In the genomic region with DNA sequence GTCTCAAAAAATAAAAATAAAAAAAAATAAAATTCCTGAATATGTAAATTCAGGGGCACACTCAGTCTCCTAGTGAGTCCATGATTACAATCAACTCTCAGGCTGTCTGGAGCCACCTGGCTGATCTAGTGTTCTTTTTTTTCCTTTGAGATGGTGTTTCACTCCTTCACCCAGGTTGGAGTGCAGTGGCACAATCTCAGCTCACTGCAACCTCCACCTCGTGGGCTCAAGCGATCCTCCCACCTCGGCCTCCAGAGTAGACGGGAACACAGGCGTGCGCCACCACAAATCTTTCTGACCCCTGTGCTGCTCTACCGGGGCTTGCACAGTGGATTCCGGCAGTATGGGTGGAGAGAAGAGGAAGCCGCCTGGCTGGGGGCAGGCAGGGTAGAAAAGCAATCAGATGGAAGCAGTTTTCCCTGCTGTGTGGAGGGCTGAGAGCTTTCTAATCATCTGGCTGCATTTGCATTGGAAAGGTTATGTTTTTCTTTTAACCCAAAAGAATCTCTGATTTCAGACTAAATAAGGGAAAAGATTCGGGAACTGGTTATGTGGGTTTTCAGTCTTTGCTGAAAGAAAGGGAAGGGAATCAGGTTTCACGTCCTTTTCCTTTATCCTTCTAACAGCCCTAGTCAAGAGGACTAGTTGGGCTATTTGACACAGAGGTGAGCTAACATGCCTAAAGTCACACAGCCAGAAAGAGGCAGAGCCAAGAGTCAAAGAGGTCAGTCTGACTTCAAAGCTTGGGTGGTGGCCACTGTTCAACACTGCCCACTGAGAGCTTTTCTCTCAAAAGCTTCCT, we compare ENCODE assay signal across 1 cellular context.
TF ChIP-seq lines count a peak whose summit lies in the region.

No MANE protein-coding gene starts in this region.

TF ChIP-seq in K562, 482 proteins besides CTCF, POLR2A, EP300 and RAD21 (continued from another document):
- TF ChIP-seq, protein P1, sequence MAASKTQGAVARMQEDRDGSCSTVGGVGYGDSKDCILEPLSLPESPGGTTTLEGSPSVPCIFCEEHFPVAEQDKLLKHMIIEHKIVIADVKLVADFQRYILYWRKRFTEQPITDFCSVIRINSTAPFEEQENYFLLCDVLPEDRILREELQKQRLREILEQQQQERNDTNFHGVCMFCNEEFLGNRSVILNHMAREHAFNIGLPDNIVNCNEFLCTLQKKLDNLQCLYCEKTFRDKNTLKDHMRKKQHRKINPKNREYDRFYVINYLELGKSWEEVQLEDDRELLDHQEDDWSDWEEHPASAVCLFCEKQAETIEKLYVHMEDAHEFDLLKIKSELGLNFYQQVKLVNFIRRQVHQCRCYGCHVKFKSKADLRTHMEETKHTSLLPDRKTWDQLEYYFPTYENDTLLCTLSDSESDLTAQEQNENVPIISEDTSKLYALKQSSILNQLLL (CRISPR knock-in tag; IDR thresholded peaks at IDR 0.05; ENCODE audit: borderline replicate concordance) = no peak
- TF ChIP-seq NONO (IDR thresholded peaks at IDR 0.05; ENCODE audit: low read depth in 2 of 2, low read length in 1 of 2) = no peak
- TF ChIP-seq ZEB2 (IDR thresholded peaks at IDR 0.05) = no peak
- TF ChIP-seq CHD4 (IDR thresholded peaks at IDR 0.05; ENCODE audit: insufficient read depth, insufficient replicate concordance, low read depth, low read length, poor library complexity, severe bottlenecking) = no peak
- TF ChIP-seq GATAD2A (IDR thresholded peaks at IDR 0.05) = no peak
- no peak for TF ChIP-seq CBX1 (IDR thresholded peaks at IDR 0.05; ENCODE audit: low read depth)
- no peak for TF ChIP-seq TAL1 (IDR thresholded peaks at IDR 0.05)
- no peak for TF ChIP-seq EP400 (IDR thresholded peaks at IDR 0.05)
- TF ChIP-seq, protein P2, sequence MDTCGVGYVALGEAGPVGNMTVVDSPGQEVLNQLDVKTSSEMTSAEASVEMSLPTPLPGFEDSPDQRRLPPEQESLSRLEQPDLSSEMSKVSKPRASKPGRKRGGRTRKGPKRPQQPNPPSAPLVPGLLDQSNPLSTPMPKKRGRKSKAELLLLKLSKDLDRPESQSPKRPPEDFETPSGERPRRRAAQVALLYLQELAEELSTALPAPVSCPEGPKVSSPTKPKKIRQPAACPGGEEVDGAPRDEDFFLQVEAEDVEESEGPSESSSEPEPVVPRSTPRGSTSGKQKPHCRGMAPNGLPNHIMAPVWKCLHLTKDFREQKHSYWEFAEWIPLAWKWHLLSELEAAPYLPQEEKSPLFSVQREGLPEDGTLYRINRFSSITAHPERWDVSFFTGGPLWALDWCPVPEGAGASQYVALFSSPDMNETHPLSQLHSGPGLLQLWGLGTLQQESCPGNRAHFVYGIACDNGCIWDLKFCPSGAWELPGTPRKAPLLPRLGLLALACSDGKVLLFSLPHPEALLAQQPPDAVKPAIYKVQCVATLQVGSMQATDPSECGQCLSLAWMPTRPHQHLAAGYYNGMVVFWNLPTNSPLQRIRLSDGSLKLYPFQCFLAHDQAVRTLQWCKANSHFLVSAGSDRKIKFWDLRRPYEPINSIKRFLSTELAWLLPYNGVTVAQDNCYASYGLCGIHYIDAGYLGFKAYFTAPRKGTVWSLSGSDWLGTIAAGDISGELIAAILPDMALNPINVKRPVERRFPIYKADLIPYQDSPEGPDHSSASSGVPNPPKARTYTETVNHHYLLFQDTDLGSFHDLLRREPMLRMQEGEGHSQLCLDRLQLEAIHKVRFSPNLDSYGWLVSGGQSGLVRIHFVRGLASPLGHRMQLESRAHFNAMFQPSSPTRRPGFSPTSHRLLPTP (IDR thresholded peaks at IDR 0.05; ENCODE audit: borderline replicate concordance, extremely low read depth, insufficient read length) = no peak
- no peak for TF ChIP-seq HMGN3 (IDR thresholded peaks at IDR 0.05; ENCODE audit: borderline replicate concordance, extremely low read depth, insufficient read length, low read depth, low read length)
- no peak for TF ChIP-seq ZNF586 (CRISPR knock-in tag; conservative IDR thresholded peaks at IDR 0.05)
- TF ChIP-seq, protein P3, sequence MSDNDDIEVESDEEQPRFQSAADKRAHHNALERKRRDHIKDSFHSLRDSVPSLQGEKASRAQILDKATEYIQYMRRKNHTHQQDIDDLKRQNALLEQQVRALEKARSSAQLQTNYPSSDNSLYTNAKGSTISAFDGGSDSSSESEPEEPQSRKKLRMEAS (CRISPR knock-in tag; IDR thresholded peaks at IDR 0.05) = no peak
